8 cellular contexts compared by ENCODE assay signal in the genomic region with DNA sequence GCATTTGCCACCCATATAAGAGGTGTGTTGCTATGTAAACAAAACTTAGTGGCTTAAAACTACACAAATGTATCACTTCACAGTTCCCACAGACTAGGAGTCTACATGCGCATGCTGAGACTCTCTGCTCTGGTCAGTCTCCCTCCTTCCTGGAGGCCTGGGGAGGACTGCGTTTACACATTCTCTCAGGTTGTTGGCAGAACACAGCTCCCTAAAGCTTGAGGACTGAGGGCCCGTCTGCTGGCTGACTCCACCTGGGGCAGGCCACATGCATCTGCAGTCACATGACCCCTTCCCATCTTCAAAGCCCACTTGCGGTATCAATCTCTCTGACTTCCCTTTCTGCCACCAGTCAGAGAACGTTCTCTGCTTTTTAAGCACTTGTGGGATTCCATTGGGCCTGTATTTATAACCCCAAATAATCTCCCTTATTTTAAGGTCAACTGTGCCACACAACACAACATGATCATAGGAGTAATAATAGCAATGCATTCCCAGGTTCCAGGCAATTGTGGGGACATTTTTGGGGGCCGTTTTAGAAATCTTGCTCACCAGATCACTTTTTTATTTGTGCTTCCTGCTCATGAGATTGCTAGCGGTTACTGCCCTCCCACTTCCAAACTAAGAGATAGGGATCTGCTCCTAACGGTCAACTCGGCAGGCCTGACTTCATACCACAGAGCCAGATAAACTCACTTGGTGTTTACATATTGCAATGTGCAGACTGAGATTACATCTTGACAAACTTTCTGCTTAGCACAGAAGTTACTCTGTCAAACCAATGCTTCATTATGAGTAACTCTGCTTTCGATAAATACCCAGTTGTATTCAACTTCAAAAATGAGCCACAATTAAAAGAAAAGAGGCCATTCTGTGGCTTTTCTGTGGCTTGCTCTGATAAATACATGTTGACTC.
DNase-seq lines count a peak whose midpoint lies in the region; ATAC-seq and FAIRE-seq lines count a peak whose summit lies in the region.

No MANE protein-coding gene starts in this region.

- peak; percentile 53 for DNase-seq in ELF-1 (ENCODE audit: low read depth, low spot score)
- peak; percentile 98 for DNase-seq in OCI-M1 (lab: John Stamatoyannopoulos, UW)
- peak in 1 of 2 donors; percentile 37 for DNase-seq in activated naive CD4-positive, alpha-beta T cell treated with anti-CD3 and anti-CD28 coated beads, Interleukin-2, amount 50 U/mL, for 72 hours (ENCODE audit: low spot score in 2 of 2)
- peak; percentile 69 for DNase-seq in islet precursor cell
- peak; percentile 37 to 78 (median 60) for DNase-seq in stimulated activated naive CD4-positive, alpha-beta T cell (lab: John Stamatoyannopoulos, UW)
- no peak for DNase-seq in HTR-8/SVneo (ENCODE audit: insufficient read length, low spot score)
- DNase-seq in MG63: no peak
- no peak for DNase-seq in NCI-H345 treated with DMSO at 0.1 percent for 48 hours (lab: John Stamatoyannopoulos, UW; ENCODE audit: unreplicated experiment)

- FAIRE-seq in HTR-8/SVneo (lab: Jason Lieb, UNC): no peak

- peak overlapping the region; percentile 84 to 91 for H3K27ac Mint-ChIP-seq in activated naive CD4-positive, alpha-beta T cell treated with anti-CD3 and anti-CD28 coated beads, Interleukin-2, amount 50 U/mL, for 72 hours

- H3K36me3 ChIP-seq in MG63: no peaks in the 10 kb centered on the region

- no peaks in the 10 kb centered on the region for H3K9me3 Mint-ChIP-seq in activated naive CD4-positive, alpha-beta T cell treated with anti-CD3 and anti-CD28 coated beads, Interleukin-2, amount 50 U/mL, for 72 hours

- H3K36me3 Mint-ChIP-seq in activated naive CD4-positive, alpha-beta T cell treated with anti-CD3 and anti-CD28 coated beads, Interleukin-2, amount 50 U/mL, for 72 hours: peaks cover 0 to 6% of the 10 kb centered on the region in 2 donors

- H3K27me3 ChIP-seq in MG63: no peaks in the 10 kb centered on the region

- H3K4me3 ChIP-seq in MG63: no peak overlapping the region

- H3K9me3 ChIP-seq in MG63: no peaks in the 10 kb centered on the region

- peak; percentile 78 to 87 for ATAC-seq in activated naive CD4-positive, alpha-beta T cell treated with anti-CD3 and anti-CD28 coated beads, Interleukin-2, amount 50 U/mL, for 72 hours

Comparison
In these comparisons a context has a peak if more than half of its experiments do, and no peak if none do; other contexts are left out.
1. DNase-seq: peak in ELF-1 (single experiment), OCI-M1 (single experiment), islet precursor cell (single experiment) and stimulated activated naive CD4-positive, alpha-beta T cell (6 of 6); none in HTR-8/SVneo (single experiment), MG63 (single experiment) and NCI-H345 treated with DMSO at 0.1 percent for 48 hours (single experiment).